Comparison of ENCODE assay signal across 25 cellular contexts in genomic region chr2:652881-653480, GRCh38.
"Had no signal": no experiment of that assay in that cellular context is flagged by ENCODE, and none has a peak within 500 bp of the region (broad histone marks: within the 10 kb centered on the region; RNA-seq: fewer than 3 reads in every experiment).

No MANE protein-coding gene starts in this region.

- ATAC-seq: esophagus mucosa; gastrocnemius medialis; stimulated activated naive CD8-positive, alpha-beta T cell treated with anti-CD3 and anti-CD28 coated beads, Interleukin-15, Interleukin-2, amounts not matched to agents 100 U/mL and 50 U/mL, for 24 hours; upper lobe of right lung had no signal

- H3K9me3 Mint-ChIP-seq: activated B cell treated with CpG ODN at 0.5 μM for 24 hours; activated naive CD4-positive, alpha-beta T cell treated with anti-CD3 and anti-CD28 coated beads, Interleukin-2, amount 50 U/mL, for 24 hours; activated T-helper 1 cell treated with anti-CD3 and anti-CD28 coated beads, Interleukin-12 subunit alpha, Interleukin-12 subunit beta, Interleukin-2, Interleukin-4 antibody, amounts not matched to agents 30 ng/mL and 10 ng/mL and 1 ng/mL, durations not matched to agents 14 hours and 24 hours and 36 hours; natural killer cell had no signal

- H3K36me3 Mint-ChIP-seq: activated naive CD4-positive, alpha-beta T cell treated with anti-CD3 and anti-CD28 coated beads, Interleukin-2, amount 50 U/mL, for 24 hours; natural killer cell had no signal

- H3K9me3 ChIP-seq: adrenal gland, ascending aorta, gastrocnemius medialis, left ventricle myocardium inferior, prostate gland, spleen, upper lobe of right lung had no signal

- DNase-seq: activated B cell treated with CpG ODN at 0.5 μM for 24 hours; activated CD4-positive, alpha-beta T cell treated with anti-CD3 and anti-CD28 coated beads for 48 hours; activated gamma-delta T cell treated with Interleukin-2 at 50 U/mL for 16 hours; brain microvascular endothelial cell; caudate nucleus; dermis blood vessel endothelial cell; effector memory CD4-positive, alpha-beta T cell; gastrocnemius medialis; hippocampal formation; left ventricle myocardium inferior; mammary epithelial cell; midbrain; natural killer cell; spleen; stimulated activated CD4-positive, alpha-beta T cell treated with anti-CD3 and anti-CD28 coated beads, Interleukin-4, amount 100 ng/mL, for 1 hour; stimulated activated naive CD8-positive, alpha-beta T cell treated with anti-CD3 and anti-CD28 coated beads, Interleukin-15, Interleukin-2, amounts not matched to agents 100 U/mL and 50 U/mL, for 24 hours; T-helper 1 cell; T-helper 9 cell; upper lobe of right lung had no signal

- H3K27ac ChIP-seq: adrenal gland, ascending aorta, brain microvascular endothelial cell, gastrocnemius medialis, left ventricle myocardium inferior, prostate gland, spleen, upper lobe of right lung had no signal

- H3K4me1 ChIP-seq: adrenal gland, ascending aorta, gastrocnemius medialis, left ventricle myocardium inferior, prostate gland, spleen, upper lobe of right lung had no signal

- H3K36me3 ChIP-seq: adrenal gland, ascending aorta, brain microvascular endothelial cell, gastrocnemius medialis, left ventricle myocardium inferior, prostate gland, spleen, upper lobe of right lung had no signal

- H3K4me3 ChIP-seq: adrenal gland, ascending aorta, gastrocnemius medialis, left ventricle myocardium inferior, prostate gland, spleen, upper lobe of right lung had no signal

- H3K4me3 Mint-ChIP-seq: activated B cell treated with CpG ODN at 0.5 μM for 24 hours; activated naive CD4-positive, alpha-beta T cell treated with anti-CD3 and anti-CD28 coated beads, Interleukin-2, amount 50 U/mL, for 24 hours; activated T-helper 1 cell treated with anti-CD3 and anti-CD28 coated beads, Interleukin-12 subunit alpha, Interleukin-12 subunit beta, Interleukin-2, Interleukin-4 antibody, amounts not matched to agents 30 ng/mL and 10 ng/mL and 1 ng/mL, durations not matched to agents 14 hours and 24 hours and 36 hours; natural killer cell had no signal

- H3K4me1 Mint-ChIP-seq: activated B cell treated with CpG ODN at 0.5 μM for 24 hours had no signal

- H3K27ac Mint-ChIP-seq: activated B cell treated with CpG ODN at 0.5 μM for 24 hours; activated naive CD4-positive, alpha-beta T cell treated with anti-CD3 and anti-CD28 coated beads, Interleukin-2, amount 50 U/mL, for 24 hours; activated T-helper 1 cell treated with anti-CD3 and anti-CD28 coated beads, Interleukin-12 subunit alpha, Interleukin-12 subunit beta, Interleukin-2, Interleukin-4 antibody, amounts not matched to agents 30 ng/mL and 10 ng/mL and 1 ng/mL, durations not matched to agents 14 hours and 24 hours and 36 hours had no signal

- H3K27me3 Mint-ChIP-seq: activated naive CD4-positive, alpha-beta T cell treated with anti-CD3 and anti-CD28 coated beads, Interleukin-2, amount 50 U/mL, for 24 hours had no signal

- H3K27me3 ChIP-seq: adrenal gland, ascending aorta, brain microvascular endothelial cell, gastrocnemius medialis had no signal
